ENCODE assay signal across 1 cellular context in the genomic region with DNA sequence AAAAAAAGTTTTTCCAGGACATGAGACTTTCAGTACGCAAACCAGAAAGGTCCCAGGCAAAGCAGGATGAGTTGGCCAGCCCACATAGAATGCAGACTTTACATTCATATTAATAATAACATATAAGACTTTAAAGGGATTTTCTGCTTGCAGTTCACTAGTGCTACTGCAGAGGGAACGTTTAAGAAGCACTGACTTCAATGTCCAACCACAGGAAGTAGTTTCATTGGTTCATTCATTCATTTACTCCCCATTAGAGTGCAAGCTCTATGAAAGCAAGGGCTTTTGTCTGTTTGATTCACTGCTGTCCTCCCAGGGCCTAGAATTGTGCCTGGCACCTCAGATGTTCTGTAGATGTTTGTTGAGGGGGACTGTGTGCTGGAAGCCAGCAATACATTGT.
TF ChIP-seq lines count a peak whose summit lies in the region.

No MANE protein-coding gene starts in this region.

TF ChIP-seq in GM12878, 131 proteins besides CTCF, POLR2A, EP300 and RAD21:
- TF ChIP-seq MEF2A (IDR thresholded peaks at IDR 0.05; ENCODE audit: insufficient read depth, low read depth, low read length) (no peak), ZNF24 (IDR thresholded peaks at IDR 0.05) (peak; percentile 92)
